In genomic region chr9:77158772-77159513, GRCh38 we compare ENCODE assay signal across 17 cellular contexts. TPM values are rescaled to one million over a fixed set of nuclear protein-coding genes. Genes with fewer than 3 reads are reported as not detected.
A peak's percentile ranks its signal among the peaks of the same experiment; 100 is the strongest.
DNase-seq lines count a peak whose midpoint lies in the region; ATAC-seq and TF ChIP-seq lines count a peak whose summit lies in the region.
"Had no signal": no experiment of that assay in that cellular context is flagged by ENCODE, and none has a peak within 500 bp of the region (broad histone marks: within the 10 kb centered on the region; RNA-seq: fewer than 3 reads in every experiment).

No MANE protein-coding gene starts in this region.

- H3K36me3 ChIP-seq in MG63 = no peaks in the 10 kb centered on the region
- H3K36me3 ChIP-seq: uterus had no signal

- no peaks in the 10 kb centered on the region for H3K9me3 ChIP-seq in MG63
- H3K9me3 ChIP-seq: uterus had no signal

- no peak for TF ChIP-seq CTCF in choroid plexus epithelial cell (conservative IDR thresholded peaks at IDR 0.05; ENCODE audit: low read depth, low read length)

- DNase-seq in AG08396 (ENCODE audit: low spot score) (peak; percentile 15), MG63 (peak; percentile 5), choroid plexus epithelial cell (ENCODE audit: low read depth) (peak; percentile 88), iris pigment epithelial cell (ENCODE audit: low read depth) (peak; percentile 88), NCI-H748 (lab: John Stamatoyannopoulos, UW; ENCODE audit: unreplicated experiment) (no peak), NCI-H146 (lab: John Stamatoyannopoulos, UW) (no peak), Right ventricle myocardium superior (no peak), ACHN (no peak)
- DNase-seq: activated B cell treated with CpG ODN at 0.5 μM for 24 hours; activated naive CD8-positive, alpha-beta T cell treated with anti-CD3 and anti-CD28 coated beads, Interleukin-2, amount 10 ng/mL, durations not matched to agents 7 days and 5 days; kidney glomerular epithelial cell; NCI-H187 treated with DMSO at 0.1 percent for 48 hours; NCI-H510A treated with DMSO at 0.1 percent for 48 hours; nephron progenitor cell; retina; SHP77 treated with DMSO at 0.1 percent for 48 hours; uterus had no signal

- in situ Hi-C loops in ACHN (cut with HindIII; ENCODE audit: low pct_ligation_motif_present, low pct_unique_long_range_greater_than_20kb, low sequenced_read_pairs) = no loop called here

- H3K4me3 ChIP-seq in MG63 (no peak overlapping the region), choroid plexus epithelial cell (ENCODE audit: low read depth, low read length) (no peak overlapping the region)
- H3K4me3 ChIP-seq: uterus had no signal

- no peaks in the 10 kb centered on the region for H3K27me3 ChIP-seq in MG63
- H3K27me3 ChIP-seq: uterus had no signal

- ATAC-seq in Right ventricle myocardium superior (ENCODE audit: poor library complexity) = no peak

- intact Hi-C loops in Right ventricle myocardium superior (cut with DNase I) = no loop called here

RNA-seq across cellular contexts. Expression of gene VPS13A, which starts 18.4 kb away (rescaled TPM):
- 3.2 and 5.0 TPM in 2 replicates for total RNA-seq in MG63 (2014; rRNA removed; shearing (Covaris generic); ENCODE audit: low replicate concordance)
- total RNA-seq in Right ventricle myocardium superior = 35.0 TPM

Comparison
In these comparisons a context has a peak if more than half of its experiments do, and no peak if none do; other contexts are left out.
1. DNase-seq: peak in AG08396 (single experiment), MG63 (single experiment), choroid plexus epithelial cell (single experiment) and iris pigment epithelial cell (single experiment); none in NCI-H748 (single experiment), NCI-H146 (single experiment), Right ventricle myocardium superior (single experiment) and ACHN (single experiment).